Comparison of ENCODE assay signal across 8 cellular contexts in the genomic region with DNA sequence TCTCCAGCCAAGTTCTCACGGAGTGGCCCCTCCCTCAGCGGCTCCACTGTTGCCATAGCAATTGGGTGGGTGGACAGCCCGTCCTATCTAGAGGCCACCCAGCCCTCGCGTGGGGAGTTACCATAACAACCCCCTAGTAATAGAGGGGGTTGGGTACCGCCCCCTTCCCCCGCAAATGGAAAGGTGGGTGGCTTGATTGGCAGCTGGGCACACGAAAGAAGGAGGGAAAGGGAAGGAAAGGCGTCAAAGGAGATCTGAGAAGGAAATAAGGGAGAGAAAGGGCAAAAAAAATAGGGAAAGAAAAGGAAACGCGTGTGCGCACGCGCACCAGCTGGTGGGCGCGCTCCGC. TPM values are rescaled to one million over a fixed set of nuclear protein-coding genes. Genes with fewer than 3 reads are reported as not detected.
DNase-seq lines count a peak whose midpoint lies in the region; ATAC-seq and TF ChIP-seq lines count a peak whose summit lies in the region.
"Not testable (repeated sequence)": the region's sequence is repeated elsewhere in the genome, so short reads cannot be mapped to it uniquely, and the experiment has no call there.

No MANE protein-coding gene starts in this region.

- peak overlapping the region; percentile 85 to 93 (median 88) for H3K9ac ChIP-seq in BLaER1 treated with 17β-estradiol and CSF1 and Interleukin-3, amounts not matched to agents 10 nM and 100 nM

- not testable (repeated sequence) for H3K27me3 ChIP-seq in BLaER1 treated with 17β-estradiol and CSF1 and Interleukin-3, amounts not matched to agents 10 nM and 100 nM; SJCRH30; ascending aorta

- peak overlapping the region; percentile 85 for H3K4me3 Mint-ChIP-seq in stimulated activated effector memory CD8-positive, alpha-beta T cell treated with anti-CD3 and anti-CD28 coated beads, Interleukin-12 subunit alpha, Interleukin-12 subunit beta, amount 100 ng/mL, for 72 hours

- intact Hi-C loops in ascending aorta (cut with DNase I): loop anchor here (1.0 kb wide), 1 partner anchor 43 kb away; no protein-coding TSS in a partner anchor
- intact Hi-C loops in mucosa of descending colon (cut with DNase I, micrococcal nuclease): not testable (repeated sequence)

- not testable (repeated sequence) for H3K9me3 Mint-ChIP-seq in stimulated activated effector memory CD8-positive, alpha-beta T cell treated with anti-CD3 and anti-CD28 coated beads, Interleukin-12 subunit alpha, Interleukin-12 subunit beta, amount 100 ng/mL, for 72 hours

- H3K27ac ChIP-seq in BLaER1 treated with 17β-estradiol and CSF1 and Interleukin-3, amounts not matched to agents 10 nM and 100 nM: peak overlapping the region; percentile 75 to 89 (median 82); a peak in 20 of 22 replicates
- H3K27ac ChIP-seq in SJCRH30 (peak overlapping the region; percentile 19; the same call in 1 of the 2 replicates), ascending aorta (peak overlapping the region; percentile 84 to 87)

- H3K36me3 ChIP-seq in BLaER1 treated with 17β-estradiol and CSF1 and Interleukin-3, amounts not matched to agents 10 nM and 100 nM: peaks cover 2 to 16% (median 5%) of the 10 kb centered on the region in 11 experiments; a peak in 11 of 22 replicates
- H3K36me3 ChIP-seq in SJCRH30; ascending aorta; mucosa of descending colon (ENCODE audit: low read depth): not testable (repeated sequence)

- H3K4me3 ChIP-seq in BLaER1 treated with 17β-estradiol and CSF1 and Interleukin-3, amounts not matched to agents 10 nM and 100 nM: peak overlapping the region; percentile 83 to 99 (median 92)
- H3K4me3 ChIP-seq in SJCRH30 (peak overlapping the region; percentile 87), ascending aorta (peak overlapping the region; percentile 75 to 82), fibroblast of the aortic adventitia (ENCODE audit: low read depth, low read length) (peak overlapping the region; percentile 90), mucosa of descending colon (peak overlapping the region; percentile 91)

- not testable (repeated sequence) for DNase-seq in SJCRH30; ascending aorta (ENCODE audit: low spot score in 2 of 2); fibroblast of the aortic adventitia (ENCODE audit: low read depth); mucosa of descending colon; stimulated activated effector memory CD8-positive, alpha-beta T cell treated with anti-CD3 and anti-CD28 coated beads, Interleukin-12 subunit alpha, Interleukin-12 subunit beta, amount 100 ng/mL, for 72 hours (ENCODE audit: low spot score in 2 of 2)

- H3K4me1 Mint-ChIP-seq in stimulated activated effector memory CD8-positive, alpha-beta T cell treated with anti-CD3 and anti-CD28 coated beads, Interleukin-12 subunit alpha, Interleukin-12 subunit beta, amount 100 ng/mL, for 72 hours: peaks cover 41% of the 10 kb centered on the region

- H3K9me3 ChIP-seq in BLaER1 treated with 17β-estradiol and CSF1 and Interleukin-3, amounts not matched to agents 10 nM and 100 nM (replicated peaks in 1 of 11); SJCRH30 (replicated peaks); ascending aorta; mucosa of descending colon: not testable (repeated sequence)

- peaks cover 32 to 41% (median 37%) of the 10 kb centered on the region in 11 experiments; a peak in 19 of 22 replicates for H4K20me1 ChIP-seq in BLaER1 treated with 17β-estradiol and CSF1 and Interleukin-3, amounts not matched to agents 10 nM and 100 nM

- H3K4me2 ChIP-seq in BLaER1 treated with 17β-estradiol and CSF1 and Interleukin-3, amounts not matched to agents 10 nM and 100 nM: peak overlapping the region; percentile 80 to 100 (median 98); a peak in 20 of 22 replicates

- TF ChIP-seq CTCF in ascending aorta (IDR thresholded peaks at IDR 0.05); fibroblast of the aortic adventitia (IDR thresholded peaks at IDR 0.05; ENCODE audit: insufficient read depth, low read length); mucosa of descending colon (IDR thresholded peaks at IDR 0.05): not testable (repeated sequence)

- peak overlapping the region; percentile 97 for H3K27ac Mint-ChIP-seq in stimulated activated effector memory CD8-positive, alpha-beta T cell treated with anti-CD3 and anti-CD28 coated beads, Interleukin-12 subunit alpha, Interleukin-12 subunit beta, amount 100 ng/mL, for 72 hours

- peak; percentile 13 for ATAC-seq in GM21390 (IDR thresholded peaks at IDR 0.05; ENCODE audit: unreplicated experiment)
- ATAC-seq in HG03097 (IDR thresholded peaks at IDR 0.05; ENCODE audit: low FRiP score, unreplicated experiment): peak; percentile 2
- ATAC-seq in mucosa of descending colon: not testable (repeated sequence)
- ATAC-seq in stimulated activated effector memory CD8-positive, alpha-beta T cell treated with anti-CD3 and anti-CD28 coated beads, Interleukin-12 subunit alpha, Interleukin-12 subunit beta, amount 100 ng/mL, for 72 hours: peak; percentile 42

- H3K4me1 ChIP-seq in BLaER1 treated with 17β-estradiol and CSF1 and Interleukin-3, amounts not matched to agents 10 nM and 100 nM: peaks cover 26 to 29% (median 27%) of the 10 kb centered on the region in 10 experiments
- H3K4me1 ChIP-seq in SJCRH30, ascending aorta: not testable (repeated sequence)
- H3K4me1 ChIP-seq in mucosa of descending colon (ENCODE audit: low read depth): peaks cover 23% of the 10 kb centered on the region

- peaks cover 15% of the 10 kb centered on the region for H3K36me3 Mint-ChIP-seq in stimulated activated effector memory CD8-positive, alpha-beta T cell treated with anti-CD3 and anti-CD28 coated beads, Interleukin-12 subunit alpha, Interleukin-12 subunit beta, amount 100 ng/mL, for 72 hours

RNA-seq across cellular contexts. Expression of a gene that starts 0.3 kb away (rescaled TPM):
- total RNA-seq in SJCRH30 (2014; rRNA removed; shearing (Covaris generic)): 12.2 and 12.4 TPM in 2 replicates
- total RNA-seq in ascending aorta (45.6 TPM), fibroblast of the aortic adventitia (ENCODE audit: low replicate concordance) (38.4 and 48.5 TPM in 2 replicates), mucosa of descending colon (100 to 1,000 TPM; 140 to 227 (median 170) TPM)

RNA-seq across cellular contexts. Expression of a gene that starts 25.9 kb away (rescaled TPM):
- 11.7 and 14.8 TPM in 2 replicates for total RNA-seq in SJCRH30 (2014; rRNA removed; shearing (Covaris generic))
- total RNA-seq in ascending aorta (64.5 TPM), fibroblast of the aortic adventitia (ENCODE audit: low replicate concordance) (14.4 and 18.4 TPM in 2 replicates), mucosa of descending colon (10 to 100 TPM; 24.4 to 29.8 (median 29.2) TPM)

RNA-seq across cellular contexts. Expression of a gene that starts 36.8 kb away (rescaled TPM):
- 120 and 135 TPM in 2 replicates for total RNA-seq in SJCRH30 (2014; rRNA removed; shearing (Covaris generic))
- 160 TPM for total RNA-seq in ascending aorta
- total RNA-seq in fibroblast of the aortic adventitia (ENCODE audit: low replicate concordance): 97.2 and 134 TPM in 2 replicates
- total RNA-seq in mucosa of descending colon: 100 to 1,000 TPM in 2 of 3 donors, 10 to 100 TPM in 1; 71.5 to 122 (median 109) TPM

RNA-seq across cellular contexts. Expression of a gene that starts 44.0 kb away (rescaled TPM):
- not detected in 2 replicates for total RNA-seq in SJCRH30 (2014; rRNA removed; shearing (Covaris generic))
- total RNA-seq in ascending aorta (not detected), fibroblast of the aortic adventitia (ENCODE audit: low replicate concordance) (not detected in 2 replicates), mucosa of descending colon (not detected)

Comparison
In these comparisons a context has a peak if more than half of its experiments do, and no peak if none do; other contexts are left out.
1. H3K27ac ChIP-seq: peak in every context shown above with its lines; median percentile 86 in ascending aorta; 82 in BLaER1 treated with 17β-estradiol and CSF1 and Interleukin-3, amounts not matched to agents 10 nM and 100 nM; 19 in SJCRH30.